Comparison of ENCODE assay signal across 1 cellular context in the genomic region with DNA sequence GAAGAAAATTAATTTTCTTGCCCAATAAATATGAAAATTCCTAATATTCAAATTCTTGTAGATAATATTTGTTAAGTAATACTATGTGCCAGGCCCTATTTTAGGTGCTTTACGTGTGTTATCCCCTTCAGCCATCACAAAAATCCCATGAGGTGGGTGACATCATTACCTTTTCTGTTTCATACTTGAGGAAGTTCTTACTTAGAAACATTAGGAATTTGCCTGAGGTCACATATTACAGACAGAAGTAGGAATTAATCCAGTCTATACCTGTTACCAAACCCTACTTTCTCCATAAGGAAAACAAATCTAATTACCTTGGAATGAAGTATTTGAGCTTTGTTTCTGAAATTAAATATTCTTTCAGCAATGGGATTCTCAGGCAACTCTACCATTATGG.
TF ChIP-seq lines count a peak whose summit lies in the region.

No MANE protein-coding gene starts in this region.

TF ChIP-seq in H1, 55 proteins besides CTCF, POLR2A, EP300 and RAD21:
- TF ChIP-seq SP1 (IDR thresholded peaks at IDR 0.05; ENCODE audit: low read depth, low read length), result no peak
- TF ChIP-seq POLR2AphosphoS5 (IDR thresholded peaks at IDR 0.05; ENCODE audit: low read depth, low read length), result no peak
- TF ChIP-seq, protein P1, sequence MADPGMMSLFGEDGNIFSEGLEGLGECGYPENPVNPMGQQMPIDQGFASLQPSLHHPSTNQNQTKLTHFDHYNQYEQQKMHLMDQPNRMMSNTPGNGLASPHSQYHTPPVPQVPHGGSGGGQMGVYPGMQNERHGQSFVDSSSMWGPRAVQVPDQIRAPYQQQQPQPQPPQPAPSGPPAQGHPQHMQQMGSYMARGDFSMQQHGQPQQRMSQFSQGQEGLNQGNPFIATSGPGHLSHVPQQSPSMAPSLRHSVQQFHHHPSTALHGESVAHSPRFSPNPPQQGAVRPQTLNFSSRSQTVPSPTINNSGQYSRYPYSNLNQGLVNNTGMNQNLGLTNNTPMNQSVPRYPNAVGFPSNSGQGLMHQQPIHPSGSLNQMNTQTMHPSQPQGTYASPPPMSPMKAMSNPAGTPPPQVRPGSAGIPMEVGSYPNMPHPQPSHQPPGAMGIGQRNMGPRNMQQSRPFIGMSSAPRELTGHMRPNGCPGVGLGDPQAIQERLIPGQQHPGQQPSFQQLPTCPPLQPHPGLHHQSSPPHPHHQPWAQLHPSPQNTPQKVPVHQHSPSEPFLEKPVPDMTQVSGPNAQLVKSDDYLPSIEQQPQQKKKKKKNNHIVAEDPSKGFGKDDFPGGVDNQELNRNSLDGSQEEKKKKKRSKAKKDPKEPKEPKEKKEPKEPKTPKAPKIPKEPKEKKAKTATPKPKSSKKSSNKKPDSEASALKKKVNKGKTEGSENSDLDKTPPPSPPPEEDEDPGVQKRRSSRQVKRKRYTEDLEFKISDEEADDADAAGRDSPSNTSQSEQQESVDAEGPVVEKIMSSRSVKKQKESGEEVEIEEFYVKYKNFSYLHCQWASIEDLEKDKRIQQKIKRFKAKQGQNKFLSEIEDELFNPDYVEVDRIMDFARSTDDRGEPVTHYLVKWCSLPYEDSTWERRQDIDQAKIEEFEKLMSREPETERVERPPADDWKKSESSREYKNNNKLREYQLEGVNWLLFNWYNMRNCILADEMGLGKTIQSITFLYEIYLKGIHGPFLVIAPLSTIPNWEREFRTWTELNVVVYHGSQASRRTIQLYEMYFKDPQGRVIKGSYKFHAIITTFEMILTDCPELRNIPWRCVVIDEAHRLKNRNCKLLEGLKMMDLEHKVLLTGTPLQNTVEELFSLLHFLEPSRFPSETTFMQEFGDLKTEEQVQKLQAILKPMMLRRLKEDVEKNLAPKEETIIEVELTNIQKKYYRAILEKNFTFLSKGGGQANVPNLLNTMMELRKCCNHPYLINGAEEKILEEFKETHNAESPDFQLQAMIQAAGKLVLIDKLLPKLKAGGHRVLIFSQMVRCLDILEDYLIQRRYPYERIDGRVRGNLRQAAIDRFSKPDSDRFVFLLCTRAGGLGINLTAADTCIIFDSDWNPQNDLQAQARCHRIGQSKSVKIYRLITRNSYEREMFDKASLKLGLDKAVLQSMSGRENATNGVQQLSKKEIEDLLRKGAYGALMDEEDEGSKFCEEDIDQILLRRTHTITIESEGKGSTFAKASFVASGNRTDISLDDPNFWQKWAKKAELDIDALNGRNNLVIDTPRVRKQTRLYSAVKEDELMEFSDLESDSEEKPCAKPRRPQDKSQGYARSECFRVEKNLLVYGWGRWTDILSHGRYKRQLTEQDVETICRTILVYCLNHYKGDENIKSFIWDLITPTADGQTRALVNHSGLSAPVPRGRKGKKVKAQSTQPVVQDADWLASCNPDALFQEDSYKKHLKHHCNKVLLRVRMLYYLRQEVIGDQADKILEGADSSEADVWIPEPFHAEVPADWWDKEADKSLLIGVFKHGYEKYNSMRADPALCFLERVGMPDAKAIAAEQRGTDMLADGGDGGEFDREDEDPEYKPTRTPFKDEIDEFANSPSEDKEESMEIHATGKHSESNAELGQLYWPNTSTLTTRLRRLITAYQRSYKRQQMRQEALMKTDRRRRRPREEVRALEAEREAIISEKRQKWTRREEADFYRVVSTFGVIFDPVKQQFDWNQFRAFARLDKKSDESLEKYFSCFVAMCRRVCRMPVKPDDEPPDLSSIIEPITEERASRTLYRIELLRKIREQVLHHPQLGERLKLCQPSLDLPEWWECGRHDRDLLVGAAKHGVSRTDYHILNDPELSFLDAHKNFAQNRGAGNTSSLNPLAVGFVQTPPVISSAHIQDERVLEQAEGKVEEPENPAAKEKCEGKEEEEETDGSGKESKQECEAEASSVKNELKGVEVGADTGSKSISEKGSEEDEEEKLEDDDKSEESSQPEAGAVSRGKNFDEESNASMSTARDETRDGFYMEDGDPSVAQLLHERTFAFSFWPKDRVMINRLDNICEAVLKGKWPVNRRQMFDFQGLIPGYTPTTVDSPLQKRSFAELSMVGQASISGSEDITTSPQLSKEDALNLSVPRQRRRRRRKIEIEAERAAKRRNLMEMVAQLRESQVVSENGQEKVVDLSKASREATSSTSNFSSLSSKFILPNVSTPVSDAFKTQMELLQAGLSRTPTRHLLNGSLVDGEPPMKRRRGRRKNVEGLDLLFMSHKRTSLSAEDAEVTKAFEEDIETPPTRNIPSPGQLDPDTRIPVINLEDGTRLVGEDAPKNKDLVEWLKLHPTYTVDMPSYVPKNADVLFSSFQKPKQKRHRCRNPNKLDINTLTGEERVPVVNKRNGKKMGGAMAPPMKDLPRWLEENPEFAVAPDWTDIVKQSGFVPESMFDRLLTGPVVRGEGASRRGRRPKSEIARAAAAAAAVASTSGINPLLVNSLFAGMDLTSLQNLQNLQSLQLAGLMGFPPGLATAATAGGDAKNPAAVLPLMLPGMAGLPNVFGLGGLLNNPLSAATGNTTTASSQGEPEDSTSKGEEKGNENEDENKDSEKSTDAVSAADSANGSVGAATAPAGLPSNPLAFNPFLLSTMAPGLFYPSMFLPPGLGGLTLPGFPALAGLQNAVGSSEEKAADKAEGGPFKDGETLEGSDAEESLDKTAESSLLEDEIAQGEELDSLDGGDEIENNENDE (IDR thresholded peaks at IDR 0.05; ENCODE audit: insufficient replicate concordance, low read length), result no peak
- TF ChIP-seq BCL11A (IDR thresholded peaks at IDR 0.05; ENCODE audit: low read depth in 2 of 2, low read length in 2 of 2), result no peak
- no peak for TF ChIP-seq SAP30 (IDR thresholded peaks at IDR 0.05; ENCODE audit: insufficient read depth, insufficient replicate concordance, low read length)
- no peak for TF ChIP-seq CBX5 (IDR thresholded peaks at IDR 0.05; ENCODE audit: low read depth, low read length)
